Comparison of ENCODE assay signal across 17 cellular contexts in genomic region chr9:2043243-2043642, GRCh38. TPM values are rescaled to one million over a fixed set of nuclear protein-coding genes. Genes with fewer than 3 reads are reported as not detected.
DNase-seq lines count a peak whose midpoint lies in the region; ATAC-seq and TF ChIP-seq lines count a peak whose summit lies in the region.
"Had no signal": no experiment of that assay in that cellular context is flagged by ENCODE, and none has a peak within 500 bp of the region (broad histone marks: within the 10 kb centered on the region; RNA-seq: fewer than 3 reads in every experiment).

No MANE protein-coding gene starts in this region.

- no peak overlapping the region for H3K27ac ChIP-seq in prostate gland

- ATAC-seq in stimulated activated naive CD8-positive, alpha-beta T cell treated with anti-CD3 and anti-CD28 coated beads, Interleukin-15, Interleukin-2, amounts not matched to agents 100 U/mL and 50 U/mL, for 24 hours: peak; percentile 52
- ATAC-seq in stimulated activated naive CD8-positive, alpha-beta T cell treated with anti-CD3 and anti-CD28 coated beads, Interleukin-15, amount 100 ng/mL, for 72 hours: no peak
- ATAC-seq in HG02798 (IDR thresholded peaks at IDR 0.05; ENCODE audit: poor library complexity, unreplicated experiment) (peak; percentile 32), GM18505 (IDR thresholded peaks at IDR 0.05; ENCODE audit: unreplicated experiment) (no peak)
- ATAC-seq: gastrocnemius medialis, left ventricle myocardium superior had no signal

- no peaks in the 10 kb centered on the region for H3K27me3 Mint-ChIP-seq in stimulated activated naive CD8-positive, alpha-beta T cell treated with anti-CD3 and anti-CD28 coated beads, Interleukin-15, amount 100 ng/mL, for 72 hours
- no peaks in the 10 kb centered on the region for H3K27me3 Mint-ChIP-seq in activated naive CD8-positive, alpha-beta T cell treated with anti-CD3 and anti-CD28 coated beads for 36 hours
- no peaks in the 10 kb centered on the region for H3K27me3 Mint-ChIP-seq in Calu3 (ENCODE audit: unreplicated experiment)

- H3K9me3 ChIP-seq in prostate gland: no peaks in the 10 kb centered on the region
- H3K9me3 ChIP-seq: gastrocnemius medialis had no signal

- no peak for TF ChIP-seq CTCF in prostate gland (IDR thresholded peaks at IDR 0.05)
- no peak for TF ChIP-seq CTCF in Calu3 (IDR thresholded peaks at IDR 0.05; ENCODE audit: unreplicated experiment)

- WGBS in prostate gland: 77% methylated on average over 4 of the region's 4 CpGs

- no peaks in the 10 kb centered on the region for H3K27me3 ChIP-seq in prostate gland (replicated peaks; ENCODE audit: insufficient read depth)
- H3K27me3 ChIP-seq: gastrocnemius medialis had no signal

- no peak for TF ChIP-seq POLR2A in prostate gland (IDR thresholded peaks at IDR 0.05)
- no peak for TF ChIP-seq POLR2A in GM18505 (IDR thresholded peaks at IDR 0.05; ENCODE audit: borderline replicate concordance, extremely low read depth, insufficient read depth, insufficient read length)

- peaks cover 0 to 7% of the 10 kb centered on the region in 2 donors for H3K36me3 ChIP-seq in prostate gland

- no peak overlapping the region for H3K4me3 ChIP-seq in prostate gland
- H3K4me3 ChIP-seq: gastrocnemius medialis had no signal

- BruUV-seq in Calu3 (replicated peaks; lab: Mats Ljungman, UMichigan): no TSS peak

- peaks cover 57% of the 10 kb centered on the region for H3K36me3 Mint-ChIP-seq in activated naive CD8-positive, alpha-beta T cell treated with anti-CD3 and anti-CD28 coated beads for 36 hours
- no peaks in the 10 kb centered on the region for H3K36me3 Mint-ChIP-seq in Calu3 (ENCODE audit: insufficient read depth, unreplicated experiment)

- H3K4me3 Mint-ChIP-seq in stimulated activated naive CD8-positive, alpha-beta T cell treated with anti-CD3 and anti-CD28 coated beads, Interleukin-15, amount 100 ng/mL, for 72 hours: peak overlapping the region in 1 of 2 donors; percentile 13
- H3K4me3 Mint-ChIP-seq in activated naive CD8-positive, alpha-beta T cell treated with anti-CD3 and anti-CD28 coated beads for 36 hours: no peak overlapping the region
- H3K4me3 Mint-ChIP-seq in Calu3 (ENCODE audit: low read depth, unreplicated experiment): no peak overlapping the region

- no peak overlapping the region for H3K27ac Mint-ChIP-seq in stimulated activated naive CD8-positive, alpha-beta T cell treated with anti-CD3 and anti-CD28 coated beads, Interleukin-15, amount 100 ng/mL, for 72 hours
- H3K27ac Mint-ChIP-seq in activated naive CD8-positive, alpha-beta T cell treated with anti-CD3 and anti-CD28 coated beads for 36 hours: peak overlapping the region; percentile 72
- H3K27ac Mint-ChIP-seq in Calu3 (ENCODE audit: unreplicated experiment): no peak overlapping the region

- peaks cover 33% of the 10 kb centered on the region for H3K4me1 Mint-ChIP-seq in stimulated activated naive CD8-positive, alpha-beta T cell treated with anti-CD3 and anti-CD28 coated beads, Interleukin-15, amount 100 ng/mL, for 72 hours
- H3K4me1 Mint-ChIP-seq in activated naive CD8-positive, alpha-beta T cell treated with anti-CD3 and anti-CD28 coated beads for 36 hours: peaks cover 45% of the 10 kb centered on the region
- no peaks in the 10 kb centered on the region for H3K4me1 Mint-ChIP-seq in Calu3 (ENCODE audit: low read depth, unreplicated experiment)

- H3K9me3 Mint-ChIP-seq in stimulated activated naive CD8-positive, alpha-beta T cell treated with anti-CD3 and anti-CD28 coated beads, Interleukin-15, amount 100 ng/mL, for 72 hours: no peaks in the 10 kb centered on the region
- no peaks in the 10 kb centered on the region for H3K9me3 Mint-ChIP-seq in activated naive CD8-positive, alpha-beta T cell treated with anti-CD3 and anti-CD28 coated beads for 36 hours
- no peaks in the 10 kb centered on the region for H3K9me3 Mint-ChIP-seq in Calu3 (ENCODE audit: low read depth, unreplicated experiment)

- no peaks in the 10 kb centered on the region for H3K4me1 ChIP-seq in prostate gland (replicated peaks)

- CTCF ChIA-PET in Calu3 (lab: Charles Lee): no interaction called here

- DNase-seq in stimulated activated naive CD8-positive, alpha-beta T cell treated with anti-CD3 and anti-CD28 coated beads, Interleukin-15, Interleukin-2, amounts not matched to agents 100 U/mL and 50 U/mL, for 24 hours: no peak
- DNase-seq in stimulated activated naive CD8-positive, alpha-beta T cell treated with anti-CD3 and anti-CD28 coated beads, Interleukin-15, amount 100 ng/mL, for 72 hours: no peak
- no peak for DNase-seq in activated naive CD8-positive, alpha-beta T cell treated with anti-CD3 and anti-CD28 coated beads for 36 hours
- DNase-seq in NCI-H69 (lab: John Stamatoyannopoulos, UW): no peak
- DNase-seq in prostate gland (ENCODE audit: low spot score): no peak
- no peak for DNase-seq in Calu3
- DNase-seq: ACHN; activated CD4-positive, alpha-beta T cell treated with anti-CD3 and anti-CD28 coated beads, Interleukin-2, amount 50 U/mL, for 1 hour; activated T-cell treated with anti-CD3 and anti-CD28 coated beads, Interleukin-2, amount 50 U/mL, for 48 hours; anterior cingulate cortex; gastrocnemius medialis; left ventricle myocardium superior; NCI-H146; NCI-H446 treated with DMSO at 0.1 percent for 48 hours; T1000 had no signal

- intact Hi-C loops in prostate gland (cut with DNase I) (no loop called here), Calu3 (cut with micrococcal nuclease; ENCODE audit: unreplicated experiment) (no loop called here)

RNA-seq across cellular contexts. Expression of gene SMARCA2, which starts 28.1 kb away (rescaled TPM):
- total RNA-seq in activated naive CD8-positive, alpha-beta T cell treated with anti-CD3 and anti-CD28 coated beads for 36 hours: 10 to 100 TPM; 90.0 to 91.5 TPM
- 100 to 1,000 TPM; 125 to 175 TPM for total RNA-seq in prostate gland
- total RNA-seq in Calu3 (2022): 39.3 and 47.4 TPM in 2 replicates

Comparison
In these comparisons a context has a peak if more than half of its experiments do, and no peak if none do; other contexts are left out.
1. ATAC-seq: peak in stimulated activated naive CD8-positive, alpha-beta T cell treated with anti-CD3 and anti-CD28 coated beads, Interleukin-15, Interleukin-2, amounts not matched to agents 100 U/mL and 50 U/mL, for 24 hours (single experiment) and HG02798 (single experiment); none in stimulated activated naive CD8-positive, alpha-beta T cell treated with anti-CD3 and anti-CD28 coated beads, Interleukin-15, amount 100 ng/mL, for 72 hours (single experiment) and GM18505 (single experiment).